Comparison of ENCODE assay signal across 9 cellular contexts in genomic region chr13:30141773-30142501, GRCh38.
A peak's percentile ranks its signal among the peaks of the same experiment; 100 is the strongest.
DNase-seq lines count a peak whose midpoint lies in the region; ATAC-seq and TF ChIP-seq lines count a peak whose summit lies in the region.
"Had no signal": no experiment of that assay in that cellular context is flagged by ENCODE, and none has a peak within 500 bp of the region (broad histone marks: within the 10 kb centered on the region; RNA-seq: fewer than 3 reads in every experiment).

No MANE protein-coding gene starts in this region.

- peaks cover 7% of the 10 kb centered on the region for H3K36me3 Mint-ChIP-seq in activated CD8-positive, alpha-beta memory T cell treated with anti-CD3 and anti-CD28 coated beads, Interleukin-2, amount 10 ng/mL, durations not matched to agents 7 days and 5 days

- H3K27ac Mint-ChIP-seq in activated CD8-positive, alpha-beta memory T cell treated with anti-CD3 and anti-CD28 coated beads, Interleukin-2, amount 10 ng/mL, durations not matched to agents 7 days and 5 days: peak overlapping the region; percentile 44

- intact Hi-C loops in esophagus squamous epithelium (cut with DNase I): no loop called here
- intact Hi-C loops in stomach (cut with DNase I; ENCODE audit: low total_unique reads): loop anchor here (10.0 kb wide), 1 partner anchor 663 kb away; no protein-coding TSS in a partner anchor
- intact Hi-C loops in left cardiac atrium (cut with DNase I): no loop called here

- H3K27me3 Mint-ChIP-seq in activated CD8-positive, alpha-beta memory T cell treated with anti-CD3 and anti-CD28 coated beads, Interleukin-2, amount 10 ng/mL, durations not matched to agents 7 days and 5 days: no peaks in the 10 kb centered on the region

- WGBS in esophagus squamous epithelium, 2 donors: 54 to 64% methylated on average over 6 of the region's 6 CpGs
- 70 to 80% (median 77%) methylated on average over 6 of the region's 6 CpGs for WGBS in stomach, 5 donors

- H3K4me3 ChIP-seq in esophagus squamous epithelium (no peak overlapping the region), stomach (no peak overlapping the region)

- H3K4me1 Mint-ChIP-seq in activated CD8-positive, alpha-beta memory T cell treated with anti-CD3 and anti-CD28 coated beads, Interleukin-2, amount 10 ng/mL, durations not matched to agents 7 days and 5 days: peaks cover 47% of the 10 kb centered on the region

- no peak for ATAC-seq in activated CD8-positive, alpha-beta memory T cell treated with anti-CD3 and anti-CD28 coated beads, Interleukin-2, amount 10 ng/mL, durations not matched to agents 7 days and 5 days
- ATAC-seq in GM21423 (IDR thresholded peaks at IDR 0.05; ENCODE audit: unreplicated experiment) (no peak), left cardiac atrium (no peak)

- POLR2A ChIA-PET in RWPE1 (lab: Yijun Ruan, JAX; ENCODE audit: low non-redundant PET): no interaction called here

- no peak for DNase-seq in activated CD8-positive, alpha-beta memory T cell treated with anti-CD3 and anti-CD28 coated beads, Interleukin-2, amount 10 ng/mL, durations not matched to agents 7 days and 5 days
- no peak for DNase-seq in activated CD8-positive, alpha-beta memory T cell treated with anti-CD3 and anti-CD28 coated beads, Interleukin-2, amount 50 U/mL, for 48 hours
- DNase-seq in RWPE1 (ENCODE audit: low spot score) (no peak), esophagus squamous epithelium (lab: John Stamatoyannopoulos, UW) (no peak), stomach (no peak), hepatic stellate cell (ENCODE audit: low spot score) (no peak), left cardiac atrium (no peak)

- H3K4me1 ChIP-seq in esophagus squamous epithelium (peaks cover 16 to 30% (median 24%) of the 10 kb centered on the region in 3 donors), stomach (peaks cover 12 to 22% (median 19%) of the 10 kb centered on the region in 4 donors)

- H3K9me3 Mint-ChIP-seq in activated CD8-positive, alpha-beta memory T cell treated with anti-CD3 and anti-CD28 coated beads, Interleukin-2, amount 10 ng/mL, durations not matched to agents 7 days and 5 days (ENCODE audit: low read depth): peaks cover 2% of the 10 kb centered on the region

- TF ChIP-seq POLR2A in esophagus squamous epithelium (IDR thresholded peaks at IDR 0.05) (no peak), stomach (IDR thresholded peaks at IDR 0.05) (no peak)

- peaks cover 0 to 1% (median 0%) of the 10 kb centered on the region in 4 donors for H3K27me3 ChIP-seq in esophagus squamous epithelium
- H3K27me3 ChIP-seq in stomach: peaks cover 0 to 5% (median 0%) of the 10 kb centered on the region in 3 donors

- H3K36me3 ChIP-seq in esophagus squamous epithelium (no peaks in the 10 kb centered on the region), stomach (no peaks in the 10 kb centered on the region)

- CTCF ChIA-PET in activated CD8-positive, alpha-beta memory T cell treated with anti-CD3 and anti-CD28 coated beads, Interleukin-2, amount 10 ng/mL, durations not matched to agents 7 days and 5 days (lab: Charles Lee): interaction anchor here (1.5 to 10.5 kb wide), 4 partner anchors 9 to 254 kb away, joined by 3 to 146 read pairs (median 34); no protein-coding TSS in a partner anchor
- CTCF ChIA-PET in RWPE1 (lab: Yijun Ruan, JAX): interaction anchor here (0.8 to 3.7 kb wide), 3 partner anchors 9 to 29 kb away, joined by 3 to 20 read pairs (median 3); no protein-coding TSS in a partner anchor

- no peak for TF ChIP-seq EP300 in stomach (IDR thresholded peaks at IDR 0.05)

- TF ChIP-seq CTCF in RWPE1 (conservative IDR thresholded peaks at IDR 0.05; ENCODE audit: low read depth) (no peak), esophagus squamous epithelium (IDR thresholded peaks at IDR 0.05) (no peak), stomach (IDR thresholded peaks at IDR 0.05) (no peak)

- no peak overlapping the region for H3K4me3 Mint-ChIP-seq in activated CD8-positive, alpha-beta memory T cell treated with anti-CD3 and anti-CD28 coated beads, Interleukin-2, amount 10 ng/mL, durations not matched to agents 7 days and 5 days

- H3K27ac ChIP-seq in RWPE1 (peak overlapping the region; percentile 91), esophagus squamous epithelium (peak overlapping the region; percentile 71 to 84 (median 76)), stomach (peak overlapping the region in 3 of 5 donors; percentile 64 to 81 (median 79))
- H3K27ac ChIP-seq: VCaP had no signal

- H3K9me3 ChIP-seq in esophagus squamous epithelium (no peaks in the 10 kb centered on the region), stomach (no peaks in the 10 kb centered on the region)
